Comparison of ENCODE assay signal across 1 cellular context in the genomic region with DNA sequence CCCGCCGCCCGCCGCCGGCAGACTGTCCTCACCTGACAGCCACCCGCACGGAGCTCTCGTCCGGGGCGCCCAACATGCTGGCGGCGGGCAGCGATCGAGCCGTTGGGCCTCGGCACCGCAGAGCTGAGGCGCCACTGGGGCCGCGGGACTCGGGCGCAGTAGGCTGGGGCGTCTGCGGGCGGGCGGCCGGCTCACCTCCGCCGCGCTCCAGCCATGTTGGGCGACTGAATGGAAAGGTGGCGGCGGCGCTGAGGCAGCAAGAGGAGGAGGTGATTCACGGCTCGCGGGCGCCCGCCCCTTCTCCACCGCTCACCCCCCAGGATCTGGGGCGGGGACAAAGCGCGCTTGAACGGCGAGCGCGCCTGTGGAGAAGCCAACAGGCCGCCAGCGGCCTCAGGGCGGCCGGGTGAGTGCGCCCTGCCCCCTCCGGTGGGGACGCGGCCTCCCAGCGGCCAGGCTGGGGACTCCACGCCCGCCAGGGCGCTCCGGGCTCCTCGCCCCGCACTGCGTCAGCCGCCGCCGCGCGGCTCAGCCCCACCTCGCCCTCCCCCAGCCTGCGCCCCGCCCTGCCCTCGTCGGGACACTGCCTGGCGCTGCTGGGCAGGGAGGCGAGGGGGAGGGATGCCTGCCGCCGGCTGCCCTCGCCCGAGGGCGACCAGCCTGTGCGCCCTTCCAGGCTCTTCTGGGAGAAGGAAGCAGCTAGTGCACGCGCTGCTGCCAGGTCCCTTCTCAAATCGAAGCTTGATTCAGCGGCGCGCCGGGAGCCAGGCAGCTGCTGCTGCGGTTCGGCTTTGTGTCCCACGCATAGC.
TF ChIP-seq lines count a peak whose summit lies in the region.

Gene KIF21A, minus strand, starts transcription at position 226 of the 809 bp plus-strand sequence. Its CDS starts 150 bp downstream, at position 76.

TF ChIP-seq in H1, 55 proteins besides CTCF, POLR2A, EP300 and RAD21:
- peak; percentile 85 for TF ChIP-seq TAF1 (IDR thresholded peaks at IDR 0.05; ENCODE audit: low read depth, low read length)
- peak; percentile 89; the same call in 1 of the 2 replicates for TF ChIP-seq RBBP5 (IDR thresholded peaks at IDR 0.05; ENCODE audit: borderline replicate concordance, low read depth, low read length)
- TF ChIP-seq KDM4A (IDR thresholded peaks at IDR 0.05; ENCODE audit: low read depth, low read length, severe bottlenecking): peak; percentile 95
- no peak for TF ChIP-seq CEBPB (IDR thresholded peaks at IDR 0.05; ENCODE audit: low read depth, low read length)
- peak; percentile 80 for TF ChIP-seq ASH2L (IDR thresholded peaks at IDR 0.05; ENCODE audit: low read length)
- no peak for TF ChIP-seq CTBP2 (IDR thresholded peaks at IDR 0.05; ENCODE audit: borderline replicate concordance, insufficient read depth, insufficient read length, low read length)
- TF ChIP-seq TBP (IDR thresholded peaks at IDR 0.05; ENCODE audit: low read depth, low read length): peak; percentile 60
- TF ChIP-seq GABPA (IDR thresholded peaks at IDR 0.05; ENCODE audit: borderline replicate concordance, insufficient read depth, low read length): 0 out of 2 replicates have a peak, but pooled peaks have one; percentile 23
- no peak for TF ChIP-seq GTF2F1 (IDR thresholded peaks at IDR 0.05; ENCODE audit: borderline replicate concordance, low read depth, low read length)
- TF ChIP-seq HDAC2 (IDR thresholded peaks at IDR 0.05; ENCODE audit: borderline replicate concordance in 1 of 2, low read depth in 2 of 2, low read length in 2 of 2): no peak
- TF ChIP-seq POLR2AphosphoS5 (IDR thresholded peaks at IDR 0.05; ENCODE audit: low read depth, low read length): peak; percentile 23
- no peak for TF ChIP-seq TAF7 (optimal IDR thresholded peaks at IDR 0.05; ENCODE audit: borderline replicate concordance, low read depth, low read length)
- TF ChIP-seq, protein P1, sequence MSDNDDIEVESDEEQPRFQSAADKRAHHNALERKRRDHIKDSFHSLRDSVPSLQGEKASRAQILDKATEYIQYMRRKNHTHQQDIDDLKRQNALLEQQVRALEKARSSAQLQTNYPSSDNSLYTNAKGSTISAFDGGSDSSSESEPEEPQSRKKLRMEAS (IDR thresholded peaks at IDR 0.05): peak; percentile 78
- TF ChIP-seq, protein P2, sequence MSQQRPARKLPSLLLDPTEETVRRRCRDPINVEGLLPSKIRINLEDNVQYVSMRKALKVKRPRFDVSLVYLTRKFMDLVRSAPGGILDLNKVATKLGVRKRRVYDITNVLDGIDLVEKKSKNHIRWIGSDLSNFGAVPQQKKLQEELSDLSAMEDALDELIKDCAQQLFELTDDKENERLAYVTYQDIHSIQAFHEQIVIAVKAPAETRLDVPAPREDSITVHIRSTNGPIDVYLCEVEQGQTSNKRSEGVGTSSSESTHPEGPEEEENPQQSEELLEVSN (IDR thresholded peaks at IDR 0.05): peak; percentile 63
- 0 out of 2 replicates have a peak, but pooled peaks have one; percentile 6 for TF ChIP-seq TCF12 (IDR thresholded peaks at IDR 0.05; ENCODE audit: low read depth, low read length)
- no peak for TF ChIP-seq SAP30 (IDR thresholded peaks at IDR 0.05; ENCODE audit: insufficient read depth, insufficient replicate concordance, low read length)
- TF ChIP-seq CBX8 (IDR thresholded peaks at IDR 0.05; ENCODE audit: borderline replicate concordance, low read depth, low read length): no peak
- TF ChIP-seq JUND (IDR thresholded peaks at IDR 0.05; ENCODE audit: low read length): no peak
